Comparison of ENCODE assay signal across 10 cellular contexts in the genomic region with DNA sequence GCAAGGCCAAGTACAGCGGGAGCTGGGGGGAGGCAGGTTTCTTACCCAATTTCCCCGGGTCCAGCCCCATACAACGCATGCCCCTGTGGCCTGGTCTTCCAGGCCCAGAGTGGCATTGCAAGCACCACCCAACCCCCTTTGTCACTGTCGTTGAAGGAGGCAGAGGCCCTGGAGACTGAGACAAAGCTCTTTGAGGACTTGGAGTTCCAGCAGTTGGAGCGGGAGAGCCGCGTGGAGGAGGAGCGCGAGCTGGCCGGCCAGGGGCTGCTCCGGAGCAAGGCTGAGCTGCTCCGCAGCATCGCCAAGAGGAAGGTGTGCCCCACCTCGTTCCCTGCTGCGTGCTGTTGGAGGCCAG. TPM values are rescaled to one million over a fixed set of nuclear protein-coding genes. Genes with fewer than 3 reads are reported as not detected.
DNase-seq lines count a peak whose midpoint lies in the region; ATAC-seq and TF ChIP-seq lines count a peak whose summit lies in the region.
"Had no signal": no experiment of that assay in that cellular context is flagged by ENCODE, and none has a peak within 500 bp of the region (broad histone marks: within the 10 kb centered on the region; RNA-seq: fewer than 3 reads in every experiment).

No MANE protein-coding gene starts in this region.

- no peaks in the 10 kb centered on the region for H3K79me2 ChIP-seq in hepatocyte

- WGBS in hepatocyte (ENCODE audit: low lambda C conversion rate, missing lambda C conversion rate) = 39% methylated on average over 15 of the region's 15 CpGs
- WGBS in psoas muscle, 3 donors = 42 to 71% (median 44%) methylated on average over 15 of the region's 15 CpGs

- no peaks in the 10 kb centered on the region for H3K4me1 Mint-ChIP-seq in CD14-positive monocyte

- POLR2A ChIA-PET in RWPE1 (lab: Yijun Ruan, JAX; ENCODE audit: low non-redundant PET) = interaction anchor here (1.8 kb wide), 1 partner anchor 12 kb away, joined by 7 read pairs; no protein-coding TSS in a partner anchor

- H3K4me1 ChIP-seq in hepatocyte (ENCODE audit: insufficient read depth) (peaks cover 20% of the 10 kb centered on the region), psoas muscle (peaks cover 22% of the 10 kb centered on the region)

- intact Hi-C loops in CD14-positive monocyte (cut with micrococcal nuclease) (no loop called here), psoas muscle (cut with DNase I) (no loop called here)

- H3K9me3 ChIP-seq in hepatocyte (ENCODE audit: low read depth) (no peaks in the 10 kb centered on the region), psoas muscle (no peaks in the 10 kb centered on the region)

- peak; percentile 22 for DNase-seq in CD14-positive monocyte (ENCODE audit: low spot score)
- no peak for DNase-seq in RWPE1 (ENCODE audit: low spot score)
- DNase-seq in hepatocyte (ENCODE audit: low spot score) = no peak
- DNase-seq in psoas muscle = no peak
- no peak for DNase-seq in SW 1271 (lab: John Stamatoyannopoulos, UW)
- DNase-seq in NK-92 (lab: John Stamatoyannopoulos, UW; ENCODE audit: unreplicated experiment) = no peak
- DNase-seq: Karpas-422; stimulated activated CD4-positive, alpha-beta T cell treated with anti-CD3 and anti-CD28 coated beads, Interleukin-2, amount 100 ng/mL, for 48 hours had no signal

- TF ChIP-seq CTCF in CD14-positive monocyte (IDR thresholded peaks at IDR 0.05) (no peak), RWPE1 (conservative IDR thresholded peaks at IDR 0.05; ENCODE audit: low read depth) (no peak), hepatocyte (IDR thresholded peaks at IDR 0.05; ENCODE audit: poor library complexity) (no peak), psoas muscle (IDR thresholded peaks at IDR 0.05) (no peak)

- H3K4me3 Mint-ChIP-seq in CD14-positive monocyte = no peak overlapping the region

- H3K9me3 Mint-ChIP-seq in CD14-positive monocyte = peaks cover 0 to 2% (median 0%) of the 10 kb centered on the region in 7 donors

- CTCF ChIA-PET in RWPE1 (lab: Yijun Ruan, JAX) = interaction anchor here (0.6 to 2.6 kb wide), 3 partner anchors 8 to 24 kb away, joined by 4 to 8 read pairs (median 5); no protein-coding TSS in a partner anchor

- no peaks in the 10 kb centered on the region for H3K9me2 ChIP-seq in hepatocyte (replicated peaks; ENCODE audit: insufficient read depth)

- H3K36me3 Mint-ChIP-seq in CD14-positive monocyte = no peaks in the 10 kb centered on the region

- peak overlapping the region; percentile 99 for H3K27ac ChIP-seq in RWPE1
- H3K27ac ChIP-seq in hepatocyte = peak overlapping the region; percentile 67
- peak overlapping the region; percentile 60 for H3K27ac ChIP-seq in psoas muscle

- peak overlapping the region; percentile 75 for H3K4me2 ChIP-seq in hepatocyte

- H3K27me3 Mint-ChIP-seq in CD14-positive monocyte (ENCODE audit: low read depth in 3 of 3) = peaks cover 11 to 17% (median 14%) of the 10 kb centered on the region in 3 donors

- no peaks in the 10 kb centered on the region for H3K36me3 ChIP-seq in hepatocyte (replicated peaks; ENCODE audit: insufficient read depth, low read depth)
- H3K36me3 ChIP-seq in psoas muscle (ENCODE audit: insufficient read depth in 1 of 2, low read depth in 1 of 2) = peaks cover 0 to 52% of the 10 kb centered on the region in 2 donors

- H3K27me3 ChIP-seq in hepatocyte (no peaks in the 10 kb centered on the region), psoas muscle (ENCODE audit: insufficient read depth in 3 of 3, low read length in 2 of 3) (no peaks in the 10 kb centered on the region)

- H2AFZ ChIP-seq in hepatocyte = no peak overlapping the region

- H3K4me3 ChIP-seq in hepatocyte (no peak overlapping the region), psoas muscle (peak overlapping the region; percentile 47)

- ATAC-seq in psoas muscle (peak; percentile 3 to 55 (median 31)), HG03469 (IDR thresholded peaks at IDR 0.05; ENCODE audit: unreplicated experiment) (no peak), GM18858 (IDR thresholded peaks at IDR 0.05; ENCODE audit: unreplicated experiment) (no peak)

- no peak overlapping the region for H3K27ac Mint-ChIP-seq in CD14-positive monocyte

- H4K20me1 ChIP-seq in hepatocyte (ENCODE audit: insufficient read depth, poor library complexity, severe bottlenecking) = no peaks in the 10 kb centered on the region

RNA-seq across cellular contexts. Expression of a gene that starts 27.8 kb away (rescaled TPM):
- polyA plus RNA-seq in CD14-positive monocyte = not detected
- total RNA-seq in hepatocyte = 45.8 and 51.8 TPM in 2 replicates
- 71.1 and 73.0 TPM in 2 replicates for polyA plus RNA-seq in hepatocyte
- 10 to 100 TPM; 27.7 to 45.8 (median 34.2) TPM for total RNA-seq in psoas muscle
- polyA plus RNA-seq in psoas muscle = 10 to 100 TPM; 12.6 to 19.2 (median 12.7) TPM

RNA-seq across cellular contexts. Expression of a gene that starts 44.2 kb away (rescaled TPM):
- polyA plus RNA-seq in CD14-positive monocyte (not detected), hepatocyte (10.7 and 15.1 TPM in 2 replicates), psoas muscle (under 1 TPM; 0.17 to 0.23 (median 0.17) TPM)
- total RNA-seq in hepatocyte (6.6 and 10.2 TPM in 2 replicates), psoas muscle (not detected)

Comparison
In these comparisons a context has a peak if more than half of its experiments do, and no peak if none do; other contexts are left out.
1. ATAC-seq: peak in psoas muscle (4 of 4); none in HG03469 (single experiment) and GM18858 (single experiment).
2. RNA of a gene that starts 27.8 kb away (polyA plus RNA-seq): 71.1 to 73.0 TPM in hepatocyte and 12.6 to 19.2 TPM in psoas muscle; not detected in CD14-positive monocyte; every median in the first group is over 10 times any median in the second.
3. Peak in every context shown above with its lines, with median percentiles within 50 percentile points of each other: H3K27ac ChIP-seq.